2 cellular contexts compared by ENCODE assay signal in genomic region chr3:169744332-169745054, GRCh38.
TF ChIP-seq lines count a peak whose summit lies in the region.

No MANE protein-coding gene starts in this region.

TF ChIP-seq in WTC11, 78 proteins besides CTCF, POLR2A, EP300 and RAD21 (continued from another document):
- no peak for TF ChIP-seq ATF3 (CRISPR knock-in tag; conservative IDR thresholded peaks at IDR 0.05)
- TF ChIP-seq PREB (CRISPR knock-in tag; IDR thresholded peaks at IDR 0.05; ENCODE audit: borderline replicate concordance): no peak
- no peak for TF ChIP-seq ZNF416 (CRISPR knock-in tag; IDR thresholded peaks at IDR 0.05)
- no peak for TF ChIP-seq JUN (CRISPR knock-in tag; IDR thresholded peaks at IDR 0.05)
- TF ChIP-seq ZNF281 (CRISPR knock-in tag; IDR thresholded peaks at IDR 0.05): no peak
- TF ChIP-seq JAZF1 (CRISPR knock-in tag; IDR thresholded peaks at IDR 0.05): no peak

TF ChIP-seq in liver, 16 proteins besides CTCF, POLR2A, EP300 and RAD21 (continued from another document):
- no peak for TF ChIP-seq FOXA2 (IDR thresholded peaks at IDR 0.05)
- no peak for TF ChIP-seq SP1 (IDR thresholded peaks at IDR 0.05)
- TF ChIP-seq YY1 (IDR thresholded peaks at IDR 0.05): no peak
- TF ChIP-seq EGR1 (IDR thresholded peaks at IDR 0.05; ENCODE audit: low read depth in 2 of 2): no peak
- TF ChIP-seq FOXA1 (IDR thresholded peaks at IDR 0.05): no peak
- TF ChIP-seq HNF4G (IDR thresholded peaks at IDR 0.05): no peak
